22 cellular contexts compared by ENCODE assay signal in genomic region chr7:121494531-121494930, GRCh38.
DNase-seq lines count a peak whose midpoint lies in the region; ATAC-seq, FAIRE-seq and TF ChIP-seq lines count a peak whose summit lies in the region.
"Had no signal": no experiment of that assay in that cellular context is flagged by ENCODE, and none has a peak within 500 bp of the region (broad histone marks: within the 10 kb centered on the region; RNA-seq: fewer than 3 reads in every experiment).

No MANE protein-coding gene starts in this region.

- no peak for TF ChIP-seq CTCF in SK-N-SH (IDR thresholded peaks at IDR 0.05)
- TF ChIP-seq CTCF in astrocyte (IDR thresholded peaks at IDR 0.05; ENCODE audit: insufficient read depth, low read depth, low read length) = no peak

- CTCF ChIA-PET in SK-N-SH (lab: Yijun Ruan, JAX) = interaction anchor here (0.9 to 1.1 kb wide), 4 partner anchors 8 to 127 kb away, joined by 3 read pairs; no protein-coding TSS in a partner anchor

- H2AFZ ChIP-seq in SK-N-SH (ENCODE audit: low read depth) = peak overlapping the region; percentile 33; the same call in 1 of the 2 replicates
- H2AFZ ChIP-seq in astrocyte (ENCODE audit: low read depth, low read length) = no peak overlapping the region
- H2AFZ ChIP-seq in GM23248 = no peak overlapping the region

- H3K27ac ChIP-seq in SK-N-SH (ENCODE audit: low read depth in 2 of 2, low read length in 1 of 2) = peak overlapping the region in 1 of 2 experiments; percentile 42; a peak in 2 of 4 replicates
- no peak overlapping the region for H3K27ac ChIP-seq in astrocyte (ENCODE audit: low read depth, low read length)
- no peak overlapping the region for H3K27ac ChIP-seq in GM23248
- H3K27ac ChIP-seq: 22Rv1, KMS-11, Peyer's patch, SK-N-MC had no signal

- H3K9ac ChIP-seq in SK-N-SH = no peak overlapping the region
- H3K9ac ChIP-seq in astrocyte (ENCODE audit: low read length) = no peak overlapping the region
- H3K9ac ChIP-seq in GM23248 = no peak overlapping the region
- H3K9ac ChIP-seq: KMS-11 had no signal

- H3K4me3 ChIP-seq in SK-N-SH (ENCODE audit: low read depth in 2 of 2, low read length in 1 of 2) (no peak overlapping the region), astrocyte (ENCODE audit: insufficient read depth, low read depth, low read length) (no peak overlapping the region), GM23248 (no peak overlapping the region)
- H3K4me3 ChIP-seq: Peyer's patch, SK-N-MC had no signal

- DNase-seq in SK-N-SH (no peak), astrocyte (ENCODE audit: low read depth) (no peak), iris pigment epithelial cell (ENCODE audit: low read depth) (peak; percentile 37), GM23248 (no peak), dermis blood vessel endothelial cell (no peak), NCI-H748 (lab: John Stamatoyannopoulos, UW; ENCODE audit: unreplicated experiment) (no peak)
- DNase-seq: ACHN, H9, MM.1S, NCI-H2081, NCI-H2227 treated with DMSO at 0.1 percent for 48 hours, NCI-H526 treated with DMSO at 0.1 percent for 48 hours, Peyer's patch, SHP77 treated with DMSO at 0.1 percent for 48 hours had no signal

- POLR2A ChIA-PET in SK-N-SH (lab: Yijun Ruan, JAX) = no interaction called here

- ATAC-seq in SK-N-SH treated with all-trans-retinoic acid at 6 μM for 48 hours (no peak), HG02623 (IDR thresholded peaks at IDR 0.05; ENCODE audit: unreplicated experiment) (no peak)

- H3K4me1 Mint-ChIP-seq in astrocyte (ENCODE audit: low read depth, unreplicated experiment) = no peaks in the 10 kb centered on the region

- H3K9me3 ChIP-seq in SK-N-SH (no peaks in the 10 kb centered on the region), astrocyte (ENCODE audit: insufficient read depth, low read depth, low read length) (no peaks in the 10 kb centered on the region), GM23248 (ENCODE audit: low read depth) (no peaks in the 10 kb centered on the region)
- H3K9me3 ChIP-seq: Peyer's patch had no signal

- H3F3A ChIP-seq in SK-N-SH (replicated peaks; ENCODE audit: insufficient read depth) (peaks cover 16% of the 10 kb centered on the region), GM23248 (ENCODE audit: insufficient read depth) (no peaks in the 10 kb centered on the region)

- H3K9me2 ChIP-seq in SK-N-SH (no peaks in the 10 kb centered on the region), GM23248 (ENCODE audit: insufficient read depth) (no peaks in the 10 kb centered on the region)

- H3K4me3 Mint-ChIP-seq in astrocyte (ENCODE audit: unreplicated experiment) = no peak overlapping the region
- H3K4me3 Mint-ChIP-seq: H9, IgD-negative memory B cell had no signal

- H3K79me2 ChIP-seq in SK-N-SH (ENCODE audit: insufficient read depth) (no peaks in the 10 kb centered on the region), astrocyte (ENCODE audit: insufficient read depth, low read length) (no peaks in the 10 kb centered on the region), GM23248 (ENCODE audit: insufficient read depth) (no peaks in the 10 kb centered on the region)

- peaks cover 0 to 11% of the 10 kb centered on the region in 2 experiments; a peak in 1 of 4 replicates for H3K4me1 ChIP-seq in SK-N-SH (ENCODE audit: control insufficient read depth in 1 of 2, insufficient read depth in 2 of 2, low read depth in 1 of 2, low read length in 1 of 2)
- peaks cover 3% of the 10 kb centered on the region for H3K4me1 ChIP-seq in astrocyte (ENCODE audit: insufficient read depth, low read length)
- H3K4me1 ChIP-seq in GM23248 (ENCODE audit: insufficient read depth) = no peaks in the 10 kb centered on the region
- H3K4me1 ChIP-seq: Peyer's patch had no signal

- H3K36me3 ChIP-seq in SK-N-SH (replicated peaks in 1 of 2; ENCODE audit: control insufficient read depth in 1 of 2, insufficient read depth in 2 of 2, low read length in 1 of 2) (no peaks in the 10 kb centered on the region), astrocyte (ENCODE audit: insufficient read depth, low read length) (no peaks in the 10 kb centered on the region), GM23248 (ENCODE audit: low read depth) (no peaks in the 10 kb centered on the region)
- H3K36me3 ChIP-seq: Peyer's patch had no signal

- no peaks in the 10 kb centered on the region for H3K27me3 Mint-ChIP-seq in astrocyte (ENCODE audit: low read depth, unreplicated experiment)

- no peak for TF ChIP-seq EP300 in SK-N-SH (IDR thresholded peaks at IDR 0.05; ENCODE audit: borderline replicate concordance in 1 of 2, low read depth in 1 of 2, low read length in 1 of 2)

- H3K36me3 Mint-ChIP-seq in astrocyte (ENCODE audit: low read depth, unreplicated experiment) = no peaks in the 10 kb centered on the region
- H3K36me3 Mint-ChIP-seq: IgD-negative memory B cell had no signal

- H3K4me2 ChIP-seq in SK-N-SH = no peak overlapping the region
- peak overlapping the region; percentile 25 for H3K4me2 ChIP-seq in astrocyte (ENCODE audit: low read length)
- no peak overlapping the region for H3K4me2 ChIP-seq in GM23248 (ENCODE audit: unreplicated experiment)
- H3K4me2 ChIP-seq: KMS-11 had no signal

- H4K20me1 ChIP-seq in SK-N-SH (ENCODE audit: insufficient read depth) (no peaks in the 10 kb centered on the region), astrocyte (ENCODE audit: insufficient read depth, low read length) (no peaks in the 10 kb centered on the region), GM23248 (ENCODE audit: insufficient read depth) (no peaks in the 10 kb centered on the region)

- in situ Hi-C loops in GM23248 (cut with MboI) = no loop called here

- no peaks in the 10 kb centered on the region for H3K9me3 Mint-ChIP-seq in astrocyte (ENCODE audit: unreplicated experiment)

- FAIRE-seq in astrocyte (lab: Jason Lieb, UNC) = no peak
- FAIRE-seq: D721Med, GM18507 had no signal

- no peaks in the 10 kb centered on the region for H3K27me3 ChIP-seq in SK-N-SH (ENCODE audit: insufficient read depth)
- H3K27me3 ChIP-seq in astrocyte (ENCODE audit: insufficient read depth, low read length) = no peaks in the 10 kb centered on the region
- peaks cover 4% of the 10 kb centered on the region; the same call in 1 of the 2 replicates for H3K27me3 ChIP-seq in GM23248 (replicated peaks; ENCODE audit: insufficient read depth)
- H3K27me3 ChIP-seq: Peyer's patch had no signal

- no peak for TF ChIP-seq RAD21 in SK-N-SH (IDR thresholded peaks at IDR 0.05; ENCODE audit: low read length)

- H3K27ac Mint-ChIP-seq in astrocyte (ENCODE audit: unreplicated experiment) = no peak overlapping the region
- H3K27ac Mint-ChIP-seq: H9, IgD-negative memory B cell had no signal

TF ChIP-seq in SK-N-SH, 30 proteins besides CTCF, POLR2A, EP300 and RAD21:
- peak; percentile 19; the same call in 1 of the 2 replicates for TF ChIP-seq FOSL2 (IDR thresholded peaks at IDR 0.05; ENCODE audit: borderline replicate concordance, low read depth)
- no peak for TF ChIP-seq FOXJ3 (CRISPR knock-in tag; IDR thresholded peaks at IDR 0.05)

TF ChIP-seq in SK-N-SH treated with all-trans-retinoic acid at 6 μM for 48 hours, 23 proteins besides CTCF, POLR2A, EP300 and RAD21 (continues in another document):
- TF ChIP-seq, protein P1, sequence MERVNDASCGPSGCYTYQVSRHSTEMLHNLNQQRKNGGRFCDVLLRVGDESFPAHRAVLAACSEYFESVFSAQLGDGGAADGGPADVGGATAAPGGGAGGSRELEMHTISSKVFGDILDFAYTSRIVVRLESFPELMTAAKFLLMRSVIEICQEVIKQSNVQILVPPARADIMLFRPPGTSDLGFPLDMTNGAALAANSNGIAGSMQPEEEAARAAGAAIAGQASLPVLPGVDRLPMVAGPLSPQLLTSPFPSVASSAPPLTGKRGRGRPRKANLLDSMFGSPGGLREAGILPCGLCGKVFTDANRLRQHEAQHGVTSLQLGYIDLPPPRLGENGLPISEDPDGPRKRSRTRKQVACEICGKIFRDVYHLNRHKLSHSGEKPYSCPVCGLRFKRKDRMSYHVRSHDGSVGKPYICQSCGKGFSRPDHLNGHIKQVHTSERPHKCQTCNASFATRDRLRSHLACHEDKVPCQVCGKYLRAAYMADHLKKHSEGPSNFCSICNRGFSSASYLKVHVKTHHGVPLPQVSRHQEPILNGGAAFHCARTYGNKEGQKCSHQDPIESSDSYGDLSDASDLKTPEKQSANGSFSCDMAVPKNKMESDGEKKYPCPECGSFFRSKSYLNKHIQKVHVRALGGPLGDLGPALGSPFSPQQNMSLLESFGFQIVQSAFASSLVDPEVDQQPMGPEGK (CRISPR knock-in tag; IDR thresholded peaks at IDR 0.05; ENCODE audit: borderline replicate concordance) = no peak
- TF ChIP-seq OSR1 (CRISPR knock-in tag; IDR thresholded peaks at IDR 0.05) (no peak), ZNF70 (CRISPR knock-in tag; IDR thresholded peaks at IDR 0.05) (no peak), ZFP3 (CRISPR knock-in tag; IDR thresholded peaks at IDR 0.05) (no peak), TOX (CRISPR knock-in tag; IDR thresholded peaks at IDR 0.05; ENCODE audit: borderline replicate concordance) (no peak), ISL1 (CRISPR knock-in tag; IDR thresholded peaks at IDR 0.05) (no peak), CSDC2 (CRISPR knock-in tag; IDR thresholded peaks at IDR 0.05) (no peak)
- TF ChIP-seq, protein P2, sequence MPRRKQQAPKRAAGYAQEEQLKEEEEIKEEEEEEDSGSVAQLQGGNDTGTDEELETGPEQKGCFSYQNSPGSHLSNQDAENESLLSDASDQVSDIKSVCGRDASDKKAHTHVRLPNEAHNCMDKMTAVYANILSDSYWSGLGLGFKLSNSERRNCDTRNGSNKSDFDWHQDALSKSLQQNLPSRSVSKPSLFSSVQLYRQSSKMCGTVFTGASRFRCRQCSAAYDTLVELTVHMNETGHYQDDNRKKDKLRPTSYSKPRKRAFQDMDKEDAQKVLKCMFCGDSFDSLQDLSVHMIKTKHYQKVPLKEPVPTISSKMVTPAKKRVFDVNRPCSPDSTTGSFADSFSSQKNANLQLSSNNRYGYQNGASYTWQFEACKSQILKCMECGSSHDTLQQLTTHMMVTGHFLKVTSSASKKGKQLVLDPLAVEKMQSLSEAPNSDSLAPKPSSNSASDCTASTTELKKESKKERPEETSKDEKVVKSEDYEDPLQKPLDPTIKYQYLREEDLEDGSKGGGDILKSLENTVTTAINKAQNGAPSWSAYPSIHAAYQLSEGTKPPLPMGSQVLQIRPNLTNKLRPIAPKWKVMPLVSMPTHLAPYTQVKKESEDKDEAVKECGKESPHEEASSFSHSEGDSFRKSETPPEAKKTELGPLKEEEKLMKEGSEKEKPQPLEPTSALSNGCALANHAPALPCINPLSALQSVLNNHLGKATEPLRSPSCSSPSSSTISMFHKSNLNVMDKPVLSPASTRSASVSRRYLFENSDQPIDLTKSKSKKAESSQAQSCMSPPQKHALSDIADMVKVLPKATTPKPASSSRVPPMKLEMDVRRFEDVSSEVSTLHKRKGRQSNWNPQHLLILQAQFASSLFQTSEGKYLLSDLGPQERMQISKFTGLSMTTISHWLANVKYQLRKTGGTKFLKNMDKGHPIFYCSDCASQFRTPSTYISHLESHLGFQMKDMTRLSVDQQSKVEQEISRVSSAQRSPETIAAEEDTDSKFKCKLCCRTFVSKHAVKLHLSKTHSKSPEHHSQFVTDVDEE (CRISPR knock-in tag; IDR thresholded peaks at IDR 0.05) = no peak
